In the genomic region with DNA sequence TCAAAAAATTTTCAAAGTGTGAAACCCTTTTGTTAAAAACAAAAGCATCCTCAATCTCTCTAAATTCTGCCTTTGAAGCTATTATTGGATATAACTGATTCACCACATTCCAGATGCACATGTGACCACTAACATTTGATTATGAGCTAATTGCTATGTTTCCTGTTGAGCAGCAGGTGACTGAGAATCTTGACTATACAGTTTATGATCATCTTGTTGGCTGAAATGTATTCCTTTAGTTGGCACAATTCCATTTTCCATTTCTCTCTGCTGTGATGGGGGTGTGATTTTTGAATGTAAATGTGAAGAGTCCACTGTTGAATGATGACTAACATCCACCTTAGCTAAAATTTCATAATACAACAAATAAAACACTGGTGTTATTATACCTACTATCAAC, we compare ENCODE assay signal across 11 cellular contexts. TPM values are rescaled to one million over a fixed set of nuclear protein-coding genes. Genes with fewer than 3 reads are reported as not detected.
DNase-seq lines count a peak whose midpoint lies in the region; ATAC-seq, FAIRE-seq and TF ChIP-seq lines count a peak whose summit lies in the region.
"Had no signal": no experiment of that assay in that cellular context is flagged by ENCODE, and none has a peak within 500 bp of the region (broad histone marks: within the 10 kb centered on the region; RNA-seq: fewer than 3 reads in every experiment).

No MANE protein-coding gene starts in this region.

- H3K4me3 ChIP-seq in GM12878: no peak overlapping the region

- no peak overlapping the region for H3K27ac ChIP-seq in GM12878 (ENCODE audit: control insufficient read depth, insufficient read depth)

- no peak overlapping the region for H3K27ac Mint-ChIP-seq in osteocyte (ENCODE audit: unreplicated experiment)
- H3K27ac Mint-ChIP-seq: naive thymus-derived CD4-positive, alpha-beta T cell; stimulated activated naive CD8-positive, alpha-beta T cell treated with anti-CD3 and anti-CD28 coated beads, Interleukin-15, Interleukin-2, amounts not matched to agents 100 ng/mL and 50 ng/mL, for 24 hours had no signal

- H3K9me3 Mint-ChIP-seq in osteocyte (ENCODE audit: unreplicated experiment): no peaks in the 10 kb centered on the region
- H3K9me3 Mint-ChIP-seq: CD4-positive, alpha-beta memory T cell; naive thymus-derived CD4-positive, alpha-beta T cell; stimulated activated naive CD8-positive, alpha-beta T cell treated with anti-CD3 and anti-CD28 coated beads, Interleukin-15, Interleukin-2, amounts not matched to agents 100 ng/mL and 50 ng/mL, for 24 hours had no signal

- no peak overlapping the region for H3K4me2 ChIP-seq in GM12878 (ENCODE audit: control insufficient read depth, insufficient read depth)

- no peak for TF ChIP-seq CTCF in GM12878 (IDR thresholded peaks at IDR 0.05 in 2 of 3, conservative IDR thresholded peaks at IDR 0.05 in 1 of 3; ENCODE audit: control insufficient read depth in 2 of 3, extremely low read depth in 1 of 3, insufficient read depth in 1 of 3, low read depth in 3 of 3, low read length in 3 of 3)
- TF ChIP-seq CTCF in osteocyte (IDR thresholded peaks at IDR 0.05): no peak

- H2AFZ ChIP-seq in GM12878 (ENCODE audit: control insufficient read depth, low read depth, low read length): no peak overlapping the region

- no peaks in the 10 kb centered on the region for H3K27me3 Mint-ChIP-seq in osteocyte (ENCODE audit: unreplicated experiment)
- H3K27me3 Mint-ChIP-seq: CD4-positive, alpha-beta memory T cell; naive thymus-derived CD4-positive, alpha-beta T cell; stimulated activated naive CD8-positive, alpha-beta T cell treated with anti-CD3 and anti-CD28 coated beads, Interleukin-15, Interleukin-2, amounts not matched to agents 100 ng/mL and 50 ng/mL, for 24 hours had no signal

- H3K27me3 ChIP-seq in GM12878 (replicated peaks in 1 of 2; ENCODE audit: control insufficient read depth in 2 of 2, insufficient read depth in 2 of 2, low read length in 1 of 2): no peaks in the 10 kb centered on the region

- TF ChIP-seq POLR2A in GM12891 (IDR thresholded peaks at IDR 0.05; ENCODE audit: low read depth, low read length): no peak
- TF ChIP-seq POLR2A in GM12878 (IDR thresholded peaks at IDR 0.05; ENCODE audit: low read depth, low read length): no peak

- CTCF ChIA-PET in GM12878 (lab: Yijun Ruan, JAX): interaction anchor here (0.9 to 1.2 kb wide), 2 partner anchors 12 to 79 kb away, joined by 3 to 4 read pairs; no protein-coding TSS in a partner anchor

- peaks cover 2% of the 10 kb centered on the region for H3K4me1 Mint-ChIP-seq in osteocyte (ENCODE audit: unreplicated experiment)

- H3K4me1 ChIP-seq in GM12878 (ENCODE audit: control insufficient read depth, insufficient read depth, low read length): no peaks in the 10 kb centered on the region

- SMC1A ChIA-PET in GM12878 (lab: Charles Lee; ENCODE audit: uncharacterized antibody, unreplicated experiment): interaction anchor here (0.8 to 1.2 kb wide), 4 partner anchors 11 to 28 kb away, joined by 3 to 6 read pairs (median 3); no protein-coding TSS in a partner anchor

- H3K36me3 Mint-ChIP-seq in osteocyte (ENCODE audit: unreplicated experiment): peaks cover 53% of the 10 kb centered on the region

- no peaks in the 10 kb centered on the region for H3K79me2 ChIP-seq in GM12878 (ENCODE audit: control insufficient read depth, insufficient read depth, low read length)

- peak; percentile 51; the same call in 1 of the 3 replicates for ATAC-seq in GM12878
- no peak for ATAC-seq in HG03135 (IDR thresholded peaks at IDR 0.05; ENCODE audit: unreplicated experiment)
- ATAC-seq in GM18502 (IDR thresholded peaks at IDR 0.05; ENCODE audit: poor library complexity, unreplicated experiment): no peak
- no peak for ATAC-seq in GM21737 (IDR thresholded peaks at IDR 0.05; ENCODE audit: unreplicated experiment)
- ATAC-seq: naive thymus-derived CD4-positive, alpha-beta T cell had no signal

- no peak for TF ChIP-seq EP300 in GM12878 (IDR thresholded peaks at IDR 0.05; ENCODE audit: borderline replicate concordance in 1 of 2, control insufficient read depth in 1 of 2, low read depth in 2 of 2, low read length in 2 of 2)

- intact Hi-C loops in GM12878 (cut with micrococcal nuclease; ENCODE audit: unreplicated experiment): no loop called here

- H4K20me1 ChIP-seq in GM12878 (ENCODE audit: control insufficient read depth, insufficient read depth): no peaks in the 10 kb centered on the region

- no peak overlapping the region for H3K4me3 Mint-ChIP-seq in osteocyte (ENCODE audit: unreplicated experiment)
- H3K4me3 Mint-ChIP-seq: CD4-positive, alpha-beta memory T cell; naive thymus-derived CD4-positive, alpha-beta T cell; stimulated activated naive CD8-positive, alpha-beta T cell treated with anti-CD3 and anti-CD28 coated beads, Interleukin-15, Interleukin-2, amounts not matched to agents 100 ng/mL and 50 ng/mL, for 24 hours had no signal

- no peaks in the 10 kb centered on the region for H3K9me3 ChIP-seq in GM12878 (replicated peaks; ENCODE audit: control insufficient read depth, insufficient read depth, low read length)

- BruUV-seq in GM12878 (replicated peaks; lab: Mats Ljungman, UMichigan): no TSS peak

- TF ChIP-seq RAD21 in GM12878 (IDR thresholded peaks at IDR 0.05; ENCODE audit: insufficient read depth, low read depth, low read length): no peak

- DNase-seq in AG08395 (ENCODE audit: low spot score): peak; percentile 32
- DNase-seq in GM12891 (ENCODE audit: insufficient read length, low spot score): no peak
- DNase-seq in NCI-H2107 treated with DMSO at 0.1 percent for 48 hours (lab: John Stamatoyannopoulos, UW; ENCODE audit: unreplicated experiment): peak; percentile 85
- DNase-seq in GM12878 (ENCODE audit: low read depth, low spot score): no peak
- no peak for DNase-seq in osteocyte (ENCODE audit: extremely low spot score, unreplicated experiment)
- DNase-seq: CD4-positive, alpha-beta memory T cell; naive thymus-derived CD4-positive, alpha-beta T cell had no signal

- peaks cover 0 to 9% of the 10 kb centered on the region in 2 experiments; a peak in 1 of 4 replicates for H3K36me3 ChIP-seq in GM12878 (ENCODE audit: control insufficient read depth in 2 of 2, insufficient read depth in 2 of 2, low read length in 1 of 2)

- RAD21 ChIA-PET in GM12878 (lab: Charles Lee; ENCODE audit: unreplicated experiment): interaction anchor here (1.3 kb wide), 1 partner anchor 10 kb away, joined by 4 read pairs; no protein-coding TSS in a partner anchor

- H3K9ac ChIP-seq in GM12878 (ENCODE audit: control insufficient read depth, insufficient read depth, low read length): no peak overlapping the region

- peak; percentile 20 for FAIRE-seq in GM12891 (lab: Jason Lieb, UNC)
- FAIRE-seq in GM12878 (lab: Jason Lieb, UNC): no peak

- POLR2A ChIA-PET in GM12878 (lab: Charles Lee): interaction anchor here (1.3 to 1.5 kb wide), 2 partner anchors 9 to 43 kb away, joined by 4 to 6 read pairs; no protein-coding TSS in a partner anchor

- in situ Hi-C loops in GM12878 (cut with MboI): no loop called here

RNA-seq across cellular contexts. Expression of a gene that starts 10.7 kb away (rescaled TPM):
- 5.5 TPM for polyA plus RNA-seq in GM12891 (2012; ENCODE audit: low read depth, missing spikeins)
- 22.1 and 24.7 TPM in 2 replicates for total RNA-seq in GM12878 (2013; cell fraction: nucleolus; rRNA removed)
- total RNA-seq in GM12878 (2014; rRNA removed) (7.2 and 9.5 TPM in 2 replicates), GM12878 (2014; rRNA removed; fragmentation: Illumina TruSeq; extraction: Trizol) (11.7 and 13.1 TPM in 2 replicates), GM12878 (2021) (12.0 and 13.5 TPM in 2 replicates), osteocyte (18.9 and 20.8 TPM in 2 replicates)
- 4.3 TPM for polyA plus RNA-seq in GM12878 (2011; ENCODE audit: low read depth)
- polyA plus RNA-seq in GM12878 (2011; rRNA removed) (15.3 and 28.3 TPM in 2 replicates), GM12878 (2014; fragmentation: Illumina TruSeq; extraction: Trizol) (12.0 and 21.9 TPM in 2 replicates), GM12878 (2014; fragmentation: Nextera tagmentation; extraction: Ambion mirVana) (1 to 10 TPM; 3.9 to 6.0 TPM), GM12878 (2014; rRNA removed) (5.8 and 6.9 TPM in 2 replicates), GM12878 (2016; fragmentation: Nextera tagmentation; extraction: Ambion mirVana) (10 to 100 TPM; 17.1 to 22.5 TPM)
- polyA plus RNA-seq in GM12878 (2011; cell fraction: cytosol; rRNA removed): 4.5 and 5.1 TPM in 2 replicates
- polyA plus RNA-seq in GM12878 (2011; cell fraction: nucleus; rRNA removed): 4.9 and 5.6 TPM in 2 replicates
- 10.0 and 13.2 TPM in 2 replicates for polyA plus RNA-seq in GM12878 (2012)
- polyA minus RNA-seq in GM12878 (2011; rRNA and poly(A)+ RNA removed): 6.6 and 10.9 TPM in 2 replicates
- polyA minus RNA-seq in GM12878 (2011; cell fraction: cytosol; rRNA and poly(A)+ RNA removed): 3.1 and 4.2 TPM in 2 replicates
- 4.5 and 5.9 TPM in 2 replicates for polyA minus RNA-seq in GM12878 (2011; cell fraction: nucleus; rRNA and poly(A)+ RNA removed)

RNA-seq across cellular contexts. Expression of a gene that starts 39.9 kb away (rescaled TPM):
- 8.5 TPM for polyA plus RNA-seq in GM12891 (2012; ENCODE audit: low read depth, missing spikeins)
- 128 and 131 TPM in 2 replicates for total RNA-seq in GM12878 (2013; cell fraction: nucleolus; rRNA removed)
- 0.11 and 0.49 TPM in 2 replicates for total RNA-seq in GM12878 (2014; rRNA removed)
- 0.22 and 0.32 TPM in 2 replicates for total RNA-seq in GM12878 (2014; rRNA removed; fragmentation: Illumina TruSeq; extraction: Trizol)
- 0.66 and 0.72 TPM in 2 replicates for total RNA-seq in GM12878 (2021)
- polyA plus RNA-seq in GM12878 (2011; ENCODE audit: low read depth): 6.7 TPM
- polyA plus RNA-seq in GM12878 (2011; rRNA removed): 8.1 and 10.2 TPM in 2 replicates
- 2.8 and 3.6 TPM in 2 replicates for polyA plus RNA-seq in GM12878 (2011; cell fraction: cytosol; rRNA removed)
- 13.7 and 17.5 TPM in 2 replicates for polyA plus RNA-seq in GM12878 (2011; cell fraction: nucleus; rRNA removed)
- polyA plus RNA-seq in GM12878 (2012): 8.1 and 8.3 TPM in 2 replicates
- polyA plus RNA-seq in GM12878 (2014; fragmentation: Illumina TruSeq; extraction: Trizol): 0.04 and 0.05 TPM in 2 replicates
- polyA plus RNA-seq in GM12878 (2014; fragmentation: Nextera tagmentation; extraction: Ambion mirVana): under 1 TPM in 1 of 2 experiments, not detected in 1; 0.05 TPM
- polyA plus RNA-seq in GM12878 (2014; rRNA removed): 0.08 and 0.27 TPM in 2 replicates
- polyA plus RNA-seq in GM12878 (2016; fragmentation: Nextera tagmentation; extraction: Ambion mirVana): under 1 TPM; 0.16 to 0.32 TPM
- 41.5 and 45.1 TPM in 2 replicates for polyA minus RNA-seq in GM12878 (2011; rRNA and poly(A)+ RNA removed)
- 4.9 and 5.9 TPM in 2 replicates for polyA minus RNA-seq in GM12878 (2011; cell fraction: cytosol; rRNA and poly(A)+ RNA removed)
- polyA minus RNA-seq in GM12878 (2011; cell fraction: nucleus; rRNA and poly(A)+ RNA removed): 71.4 and 76.3 TPM in 2 replicates
- 0.89 and 0.99 TPM in 2 replicates for total RNA-seq in osteocyte
- polyA plus RNA-seq: CD4-positive, alpha-beta memory T cell; naive thymus-derived CD4-positive, alpha-beta T cell had no signal

RNA-seq across cellular contexts. Expression of a gene that starts 44.0 kb away (rescaled TPM):
- 11.8 TPM for polyA plus RNA-seq in GM12891 (2012; ENCODE audit: low read depth, missing spikeins)
- total RNA-seq in GM12878 (2013; cell fraction: nucleolus; rRNA removed): 11.3 and 14.3 TPM in 2 replicates
- total RNA-seq in GM12878 (2014; rRNA removed): 15.2 and 22.1 TPM in 2 replicates
- total RNA-seq in GM12878 (2014; rRNA removed; fragmentation: Illumina TruSeq; extraction: Trizol): 23.4 and 25.5 TPM in 2 replicates
- total RNA-seq in GM12878 (2021): 18.3 and 18.4 TPM in 2 replicates
- 11.0 TPM for polyA plus RNA-seq in GM12878 (2011; ENCODE audit: low read depth)
- 16.7 and 27.0 TPM in 2 replicates for polyA plus RNA-seq in GM12878 (2011; rRNA removed)
- 17.7 and 31.7 TPM in 2 replicates for polyA plus RNA-seq in GM12878 (2011; cell fraction: cytosol; rRNA removed)
- polyA plus RNA-seq in GM12878 (2011; cell fraction: nucleus; rRNA removed): 4.9 and 11.4 TPM in 2 replicates
- 6.5 and 8.3 TPM in 2 replicates for polyA plus RNA-seq in GM12878 (2012)
- polyA plus RNA-seq in GM12878 (2014; fragmentation: Illumina TruSeq; extraction: Trizol): 29.5 and 35.1 TPM in 2 replicates
- 10 to 100 TPM; 42.1 to 50.9 TPM for polyA plus RNA-seq in GM12878 (2014; fragmentation: Nextera tagmentation; extraction: Ambion mirVana)
- 18.8 and 22.4 TPM in 2 replicates for polyA plus RNA-seq in GM12878 (2014; rRNA removed)
- polyA plus RNA-seq in GM12878 (2016; fragmentation: Nextera tagmentation; extraction: Ambion mirVana): 10 to 100 TPM; 32.0 to 33.1 TPM
- 6.3 and 6.9 TPM in 2 replicates for polyA minus RNA-seq in GM12878 (2011; rRNA and poly(A)+ RNA removed)
- polyA minus RNA-seq in GM12878 (2011; cell fraction: cytosol; rRNA and poly(A)+ RNA removed): 2.6 and 2.9 TPM in 2 replicates
- polyA minus RNA-seq in GM12878 (2011; cell fraction: nucleus; rRNA and poly(A)+ RNA removed): 0.97 and 2.1 TPM in 2 replicates
- 3.8 and 4.4 TPM in 2 replicates for total RNA-seq in osteocyte

RNA-seq across cellular contexts. Expression of a gene that starts 44.1 kb away (rescaled TPM):
- 2.8 TPM for polyA plus RNA-seq in GM12891 (2012; ENCODE audit: low read depth, missing spikeins)
- 21.3 and 22.7 TPM in 2 replicates for total RNA-seq in GM12878 (2013; cell fraction: nucleolus; rRNA removed)
- total RNA-seq in GM12878 (2014; rRNA removed) (6.9 and 7.4 TPM in 2 replicates), GM12878 (2014; rRNA removed; fragmentation: Illumina TruSeq; extraction: Trizol) (7.4 and 7.6 TPM in 2 replicates), GM12878 (2021) (7.3 and 7.8 TPM in 2 replicates), osteocyte (6.3 and 6.6 TPM in 2 replicates)
- polyA plus RNA-seq in GM12878 (2011; ENCODE audit: low read depth): 0.97 TPM
- polyA plus RNA-seq in GM12878 (2011; rRNA removed) (6.1 and 8.3 TPM in 2 replicates), GM12878 (2014; fragmentation: Illumina TruSeq; extraction: Trizol) (7.4 and 9.0 TPM in 2 replicates), GM12878 (2014; fragmentation: Nextera tagmentation; extraction: Ambion mirVana) (1 to 10 TPM; 2.0 to 2.8 TPM), GM12878 (2014; rRNA removed) (6.4 and 7.5 TPM in 2 replicates), GM12878 (2016; fragmentation: Nextera tagmentation; extraction: Ambion mirVana) (10 to 100 TPM in 1 of 2 experiments, 1 to 10 TPM in 1; 9.5 to 10.5 TPM)
- 4.2 and 4.5 TPM in 2 replicates for polyA plus RNA-seq in GM12878 (2011; cell fraction: cytosol; rRNA removed)
- 9.1 and 9.4 TPM in 2 replicates for polyA plus RNA-seq in GM12878 (2011; cell fraction: nucleus; rRNA removed)
- polyA plus RNA-seq in GM12878 (2012): 3.6 and 5.9 TPM in 2 replicates
- polyA minus RNA-seq in GM12878 (2011; rRNA and poly(A)+ RNA removed): 6.8 and 10.2 TPM in 2 replicates
- polyA minus RNA-seq in GM12878 (2011; cell fraction: cytosol; rRNA and poly(A)+ RNA removed): 3.2 and 4.2 TPM in 2 replicates
- polyA minus RNA-seq in GM12878 (2011; cell fraction: nucleus; rRNA and poly(A)+ RNA removed): 17.0 and 27.2 TPM in 2 replicates

Comparison
In these comparisons a context has a peak if more than half of its experiments do, and no peak if none do; other contexts are left out.
1. DNase-seq: peak in AG08395 (single experiment) and NCI-H2107 treated with DMSO at 0.1 percent for 48 hours (single experiment); none in GM12891 (single experiment), GM12878 (single experiment) and osteocyte (single experiment).